In the genomic region with DNA sequence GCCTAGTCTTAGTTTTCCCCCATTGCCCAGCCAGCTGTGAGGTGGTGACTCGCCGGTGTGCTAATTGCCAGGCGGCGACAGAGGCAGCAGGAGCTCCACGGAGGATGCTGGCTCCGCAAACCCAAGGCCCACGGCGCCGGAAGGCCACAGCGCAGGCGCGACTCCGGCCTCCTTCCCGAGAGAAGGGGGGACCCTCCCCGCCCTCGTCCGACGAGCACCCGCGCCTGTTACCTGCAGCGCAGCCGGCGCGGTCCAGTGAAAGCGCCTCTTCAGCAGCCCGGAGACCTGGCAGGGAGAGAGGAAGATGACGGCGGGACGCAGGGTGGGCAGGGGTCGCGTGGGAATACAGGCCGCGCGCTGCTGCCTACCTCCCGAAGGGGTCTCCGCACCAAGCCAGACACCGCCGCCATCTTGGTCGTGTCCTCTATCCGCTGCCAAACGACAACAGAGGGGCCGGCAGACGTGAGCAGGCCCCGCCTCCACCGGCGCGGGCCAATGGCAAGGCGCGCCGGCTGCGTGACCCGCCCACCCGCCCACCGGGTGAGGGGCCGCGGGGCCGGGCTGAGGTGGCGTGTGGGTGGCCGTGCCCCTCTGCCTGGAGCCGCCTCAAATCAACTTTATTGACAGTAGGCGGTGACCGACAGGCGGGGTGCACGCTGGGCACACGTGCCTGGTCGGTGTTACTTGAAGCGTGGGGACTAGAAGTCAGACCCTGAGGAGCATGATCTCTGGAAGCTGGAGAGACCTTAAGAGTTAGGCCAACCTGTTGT, we compare ENCODE assay signal across 1 cellular context.
A peak's percentile ranks its signal among the peaks of the same experiment; 100 is the strongest.
TF ChIP-seq lines count a peak whose summit lies in the region.

A gene (minus strand): TSS at position 433 of the 770 bp plus-strand sequence. CDS start 23 bp downstream, at position 410.

TF ChIP-seq in HepG2, 621 proteins besides CTCF, POLR2A, EP300 and RAD21 (continued from another document and continues in another):
- TF ChIP-seq, protein P1, sequence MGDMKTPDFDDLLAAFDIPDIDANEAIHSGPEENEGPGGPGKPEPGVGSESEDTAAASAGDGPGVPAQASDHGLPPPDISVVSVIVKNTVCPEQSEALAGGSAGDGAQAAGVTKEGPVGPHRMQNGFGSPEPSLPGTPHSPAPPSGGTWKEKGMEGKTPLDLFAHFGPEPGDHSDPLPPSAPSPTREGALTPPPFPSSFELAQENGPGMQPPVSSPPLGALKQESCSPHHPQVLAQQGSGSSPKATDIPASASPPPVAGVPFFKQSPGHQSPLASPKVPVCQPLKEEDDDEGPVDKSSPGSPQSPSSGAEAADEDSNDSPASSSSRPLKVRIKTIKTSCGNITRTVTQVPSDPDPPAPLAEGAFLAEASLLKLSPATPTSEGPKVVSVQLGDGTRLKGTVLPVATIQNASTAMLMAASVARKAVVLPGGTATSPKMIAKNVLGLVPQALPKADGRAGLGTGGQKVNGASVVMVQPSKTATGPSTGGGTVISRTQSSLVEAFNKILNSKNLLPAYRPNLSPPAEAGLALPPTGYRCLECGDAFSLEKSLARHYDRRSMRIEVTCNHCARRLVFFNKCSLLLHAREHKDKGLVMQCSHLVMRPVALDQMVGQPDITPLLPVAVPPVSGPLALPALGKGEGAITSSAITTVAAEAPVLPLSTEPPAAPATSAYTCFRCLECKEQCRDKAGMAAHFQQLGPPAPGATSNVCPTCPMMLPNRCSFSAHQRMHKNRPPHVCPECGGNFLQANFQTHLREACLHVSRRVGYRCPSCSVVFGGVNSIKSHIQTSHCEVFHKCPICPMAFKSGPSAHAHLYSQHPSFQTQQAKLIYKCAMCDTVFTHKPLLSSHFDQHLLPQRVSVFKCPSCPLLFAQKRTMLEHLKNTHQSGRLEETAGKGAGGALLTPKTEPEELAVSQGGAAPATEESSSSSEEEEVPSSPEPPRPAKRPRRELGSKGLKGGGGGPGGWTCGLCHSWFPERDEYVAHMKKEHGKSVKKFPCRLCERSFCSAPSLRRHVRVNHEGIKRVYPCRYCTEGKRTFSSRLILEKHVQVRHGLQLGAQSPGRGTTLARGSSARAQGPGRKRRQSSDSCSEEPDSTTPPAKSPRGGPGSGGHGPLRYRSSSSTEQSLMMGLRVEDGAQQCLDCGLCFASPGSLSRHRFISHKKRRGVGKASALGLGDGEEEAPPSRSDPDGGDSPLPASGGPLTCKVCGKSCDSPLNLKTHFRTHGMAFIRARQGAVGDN (CRISPR knock-in tag; IDR thresholded peaks at IDR 0.05) = peak; percentile 97
- TF ChIP-seq HIVEP1 (CRISPR knock-in tag; IDR thresholded peaks at IDR 0.05) = peak; percentile 84; the same call in 1 of the 2 replicates
- TF ChIP-seq ZNF83 (CRISPR knock-in tag; IDR thresholded peaks at IDR 0.05; ENCODE audit: borderline replicate concordance) = peak; percentile 56; the same call in 1 of the 2 replicates
- TF ChIP-seq, protein P2, sequence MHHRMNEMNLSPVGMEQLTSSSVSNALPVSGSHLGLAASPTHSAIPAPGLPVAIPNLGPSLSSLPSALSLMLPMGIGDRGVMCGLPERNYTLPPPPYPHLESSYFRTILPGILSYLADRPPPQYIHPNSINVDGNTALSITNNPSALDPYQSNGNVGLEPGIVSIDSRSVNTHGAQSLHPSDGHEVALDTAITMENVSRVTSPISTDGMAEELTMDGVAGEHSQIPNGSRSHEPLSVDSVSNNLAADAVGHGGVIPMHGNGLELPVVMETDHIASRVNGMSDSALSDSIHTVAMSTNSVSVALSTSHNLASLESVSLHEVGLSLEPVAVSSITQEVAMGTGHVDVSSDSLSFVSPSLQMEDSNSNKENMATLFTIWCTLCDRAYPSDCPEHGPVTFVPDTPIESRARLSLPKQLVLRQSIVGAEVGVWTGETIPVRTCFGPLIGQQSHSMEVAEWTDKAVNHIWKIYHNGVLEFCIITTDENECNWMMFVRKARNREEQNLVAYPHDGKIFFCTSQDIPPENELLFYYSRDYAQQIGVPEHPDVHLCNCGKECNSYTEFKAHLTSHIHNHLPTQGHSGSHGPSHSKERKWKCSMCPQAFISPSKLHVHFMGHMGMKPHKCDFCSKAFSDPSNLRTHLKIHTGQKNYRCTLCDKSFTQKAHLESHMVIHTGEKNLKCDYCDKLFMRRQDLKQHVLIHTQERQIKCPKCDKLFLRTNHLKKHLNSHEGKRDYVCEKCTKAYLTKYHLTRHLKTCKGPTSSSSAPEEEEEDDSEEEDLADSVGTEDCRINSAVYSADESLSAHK (CRISPR knock-in tag; IDR thresholded peaks at IDR 0.05; ENCODE audit: borderline replicate concordance) = peak; percentile 54; the same call in 1 of the 2 replicates
- no peak for TF ChIP-seq ZNF24 (IDR thresholded peaks at IDR 0.05)
- no peak for TF ChIP-seq BRCA1 (CRISPR knock-in tag; IDR thresholded peaks at IDR 0.05)
- TF ChIP-seq ZNF543 (CRISPR knock-in tag; IDR thresholded peaks at IDR 0.05) = peak; percentile 99
- TF ChIP-seq, protein P3, sequence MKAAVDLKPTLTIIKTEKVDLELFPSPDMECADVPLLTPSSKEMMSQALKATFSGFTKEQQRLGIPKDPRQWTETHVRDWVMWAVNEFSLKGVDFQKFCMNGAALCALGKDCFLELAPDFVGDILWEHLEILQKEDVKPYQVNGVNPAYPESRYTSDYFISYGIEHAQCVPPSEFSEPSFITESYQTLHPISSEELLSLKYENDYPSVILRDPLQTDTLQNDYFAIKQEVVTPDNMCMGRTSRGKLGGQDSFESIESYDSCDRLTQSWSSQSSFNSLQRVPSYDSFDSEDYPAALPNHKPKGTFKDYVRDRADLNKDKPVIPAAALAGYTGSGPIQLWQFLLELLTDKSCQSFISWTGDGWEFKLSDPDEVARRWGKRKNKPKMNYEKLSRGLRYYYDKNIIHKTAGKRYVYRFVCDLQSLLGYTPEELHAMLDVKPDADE (CRISPR knock-in tag; IDR thresholded peaks at IDR 0.05) = peak; percentile 92
- TF ChIP-seq ZMYM4 (CRISPR knock-in tag; IDR thresholded peaks at IDR 0.05) = peak; percentile 83
- peak; percentile 88 for TF ChIP-seq ARID2 (CRISPR knock-in tag; IDR thresholded peaks at IDR 0.05; ENCODE audit: borderline replicate concordance)
- TF ChIP-seq THAP11 (CRISPR knock-in tag; IDR thresholded peaks at IDR 0.05) = peak; percentile 71
- no peak for TF ChIP-seq CEBPB (IDR thresholded peaks at IDR 0.05; ENCODE audit: borderline replicate concordance, low read depth, low read length)
- no peak for TF ChIP-seq REL (CRISPR knock-in tag; conservative IDR thresholded peaks at IDR 0.05)
- TF ChIP-seq IKZF1 (IDR thresholded peaks at IDR 0.05) = no peak
- no peak for TF ChIP-seq ZNF337 (CRISPR knock-in tag; IDR thresholded peaks at IDR 0.05; ENCODE audit: borderline replicate concordance, low read depth)
- TF ChIP-seq GATA4 (IDR thresholded peaks at IDR 0.05; ENCODE audit: borderline replicate concordance, low read depth) = no peak; the same call in 1 of the 2 replicates
- peak; percentile 46; the same call in 1 of the 2 replicates for TF ChIP-seq AHR (CRISPR knock-in tag; IDR thresholded peaks at IDR 0.05)
- TF ChIP-seq, protein P4, sequence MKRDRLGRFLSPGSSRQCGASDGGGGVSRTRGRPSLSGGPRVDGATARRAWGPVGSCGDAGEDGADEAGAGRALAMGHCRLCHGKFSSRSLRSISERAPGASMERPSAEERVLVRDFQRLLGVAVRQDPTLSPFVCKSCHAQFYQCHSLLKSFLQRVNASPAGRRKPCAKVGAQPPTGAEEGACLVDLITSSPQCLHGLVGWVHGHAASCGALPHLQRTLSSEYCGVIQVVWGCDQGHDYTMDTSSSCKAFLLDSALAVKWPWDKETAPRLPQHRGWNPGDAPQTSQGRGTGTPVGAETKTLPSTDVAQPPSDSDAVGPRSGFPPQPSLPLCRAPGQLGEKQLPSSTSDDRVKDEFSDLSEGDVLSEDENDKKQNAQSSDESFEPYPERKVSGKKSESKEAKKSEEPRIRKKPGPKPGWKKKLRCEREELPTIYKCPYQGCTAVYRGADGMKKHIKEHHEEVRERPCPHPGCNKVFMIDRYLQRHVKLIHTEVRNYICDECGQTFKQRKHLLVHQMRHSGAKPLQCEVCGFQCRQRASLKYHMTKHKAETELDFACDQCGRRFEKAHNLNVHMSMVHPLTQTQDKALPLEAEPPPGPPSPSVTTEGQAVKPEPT (CRISPR knock-in tag; IDR thresholded peaks at IDR 0.05; ENCODE audit: low read depth) = peak; percentile 94
- peak; percentile 44 for TF ChIP-seq HNRNPLL (IDR thresholded peaks at IDR 0.05; ENCODE audit: low read depth, low read length, poor library complexity, severe bottlenecking)
- TF ChIP-seq CENPX (CRISPR knock-in tag; IDR thresholded peaks at IDR 0.05) = no peak
- peak; percentile 51 for TF ChIP-seq JUN (CRISPR knock-in tag; IDR thresholded peaks at IDR 0.05)
- TF ChIP-seq SATB2 (CRISPR knock-in tag; IDR thresholded peaks at IDR 0.05) = peak; percentile 93; the same call in 1 of the 2 replicates
- TF ChIP-seq ZNF7 (CRISPR knock-in tag; IDR thresholded peaks at IDR 0.05) = no peak
- TF ChIP-seq, protein P5, sequence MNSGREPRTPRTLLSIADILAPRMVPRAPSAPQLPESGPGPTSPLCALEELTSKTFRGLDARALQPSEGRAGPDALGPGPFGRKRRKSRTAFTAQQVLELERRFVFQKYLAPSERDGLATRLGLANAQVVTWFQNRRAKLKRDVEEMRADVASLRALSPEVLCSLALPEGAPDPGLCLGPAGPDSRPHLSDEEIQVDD (CRISPR knock-in tag; IDR thresholded peaks at IDR 0.05; ENCODE audit: borderline replicate concordance) = peak; percentile 93; the same call in 1 of the 2 replicates
- 0 out of 2 replicates have a peak, but pooled peaks have one; percentile 50 for TF ChIP-seq ZKSCAN5 (CRISPR knock-in tag; IDR thresholded peaks at IDR 0.05)
- TF ChIP-seq ZFP62 (CRISPR knock-in tag; IDR thresholded peaks at IDR 0.05) = no peak
- peak; percentile 80; the same call in 1 of the 2 replicates for TF ChIP-seq ZNF614 (CRISPR knock-in tag; IDR thresholded peaks at IDR 0.05; ENCODE audit: borderline replicate concordance)
- TF ChIP-seq, protein P6, sequence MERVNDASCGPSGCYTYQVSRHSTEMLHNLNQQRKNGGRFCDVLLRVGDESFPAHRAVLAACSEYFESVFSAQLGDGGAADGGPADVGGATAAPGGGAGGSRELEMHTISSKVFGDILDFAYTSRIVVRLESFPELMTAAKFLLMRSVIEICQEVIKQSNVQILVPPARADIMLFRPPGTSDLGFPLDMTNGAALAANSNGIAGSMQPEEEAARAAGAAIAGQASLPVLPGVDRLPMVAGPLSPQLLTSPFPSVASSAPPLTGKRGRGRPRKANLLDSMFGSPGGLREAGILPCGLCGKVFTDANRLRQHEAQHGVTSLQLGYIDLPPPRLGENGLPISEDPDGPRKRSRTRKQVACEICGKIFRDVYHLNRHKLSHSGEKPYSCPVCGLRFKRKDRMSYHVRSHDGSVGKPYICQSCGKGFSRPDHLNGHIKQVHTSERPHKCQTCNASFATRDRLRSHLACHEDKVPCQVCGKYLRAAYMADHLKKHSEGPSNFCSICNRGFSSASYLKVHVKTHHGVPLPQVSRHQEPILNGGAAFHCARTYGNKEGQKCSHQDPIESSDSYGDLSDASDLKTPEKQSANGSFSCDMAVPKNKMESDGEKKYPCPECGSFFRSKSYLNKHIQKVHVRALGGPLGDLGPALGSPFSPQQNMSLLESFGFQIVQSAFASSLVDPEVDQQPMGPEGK (CRISPR knock-in tag; IDR thresholded peaks at IDR 0.05) = peak; percentile 75
- TF ChIP-seq ZNF678 (CRISPR knock-in tag; IDR thresholded peaks at IDR 0.05) = peak; percentile 87; the same call in 1 of the 2 replicates
- TF ChIP-seq ZNF20 (CRISPR knock-in tag; IDR thresholded peaks at IDR 0.05) = no peak
- peak; percentile 95 for TF ChIP-seq DMAP1 (CRISPR knock-in tag; IDR thresholded peaks at IDR 0.05)
- TF ChIP-seq, protein P7, sequence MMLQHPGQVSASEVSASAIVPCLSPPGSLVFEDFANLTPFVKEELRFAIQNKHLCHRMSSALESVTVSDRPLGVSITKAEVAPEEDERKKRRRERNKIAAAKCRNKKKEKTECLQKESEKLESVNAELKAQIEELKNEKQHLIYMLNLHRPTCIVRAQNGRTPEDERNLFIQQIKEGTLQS (CRISPR knock-in tag; IDR thresholded peaks at IDR 0.05) = peak; percentile 21; the same call in 1 of the 2 replicates
- TF ChIP-seq KAT8 (CRISPR knock-in tag; IDR thresholded peaks at IDR 0.05) = peak; percentile 82
- TF ChIP-seq, protein P8, sequence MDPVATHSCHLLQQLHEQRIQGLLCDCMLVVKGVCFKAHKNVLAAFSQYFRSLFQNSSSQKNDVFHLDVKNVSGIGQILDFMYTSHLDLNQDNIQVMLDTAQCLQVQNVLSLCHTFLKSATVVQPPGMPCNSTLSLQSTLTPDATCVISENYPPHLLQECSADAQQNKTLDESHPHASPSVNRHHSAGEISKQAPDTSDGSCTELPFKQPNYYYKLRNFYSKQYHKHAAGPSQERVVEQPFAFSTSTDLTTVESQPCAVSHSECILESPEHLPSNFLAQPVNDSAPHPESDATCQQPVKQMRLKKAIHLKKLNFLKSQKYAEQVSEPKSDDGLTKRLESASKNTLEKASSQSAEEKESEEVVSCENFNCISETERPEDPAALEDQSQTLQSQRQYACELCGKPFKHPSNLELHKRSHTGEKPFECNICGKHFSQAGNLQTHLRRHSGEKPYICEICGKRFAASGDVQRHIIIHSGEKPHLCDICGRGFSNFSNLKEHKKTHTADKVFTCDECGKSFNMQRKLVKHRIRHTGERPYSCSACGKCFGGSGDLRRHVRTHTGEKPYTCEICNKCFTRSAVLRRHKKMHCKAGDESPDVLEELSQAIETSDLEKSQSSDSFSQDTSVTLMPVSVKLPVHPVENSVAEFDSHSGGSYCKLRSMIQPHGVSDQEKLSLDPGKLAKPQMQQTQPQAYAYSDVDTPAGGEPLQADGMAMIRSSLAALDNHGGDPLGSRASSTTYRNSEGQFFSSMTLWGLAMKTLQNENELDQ (CRISPR knock-in tag; IDR thresholded peaks at IDR 0.05; ENCODE audit: borderline replicate concordance) = peak; percentile 85; the same call in 1 of the 2 replicates
- TF ChIP-seq MTF2 (CRISPR knock-in tag; IDR thresholded peaks at IDR 0.05; ENCODE audit: borderline replicate concordance) = no peak
- TF ChIP-seq ZNF891 (CRISPR knock-in tag; IDR thresholded peaks at IDR 0.05) = peak; percentile 94
- peak; percentile 40; the same call in 1 of the 2 replicates for TF ChIP-seq ZNF644 (CRISPR knock-in tag; IDR thresholded peaks at IDR 0.05; ENCODE audit: low read depth)
- TF ChIP-seq, protein P9, sequence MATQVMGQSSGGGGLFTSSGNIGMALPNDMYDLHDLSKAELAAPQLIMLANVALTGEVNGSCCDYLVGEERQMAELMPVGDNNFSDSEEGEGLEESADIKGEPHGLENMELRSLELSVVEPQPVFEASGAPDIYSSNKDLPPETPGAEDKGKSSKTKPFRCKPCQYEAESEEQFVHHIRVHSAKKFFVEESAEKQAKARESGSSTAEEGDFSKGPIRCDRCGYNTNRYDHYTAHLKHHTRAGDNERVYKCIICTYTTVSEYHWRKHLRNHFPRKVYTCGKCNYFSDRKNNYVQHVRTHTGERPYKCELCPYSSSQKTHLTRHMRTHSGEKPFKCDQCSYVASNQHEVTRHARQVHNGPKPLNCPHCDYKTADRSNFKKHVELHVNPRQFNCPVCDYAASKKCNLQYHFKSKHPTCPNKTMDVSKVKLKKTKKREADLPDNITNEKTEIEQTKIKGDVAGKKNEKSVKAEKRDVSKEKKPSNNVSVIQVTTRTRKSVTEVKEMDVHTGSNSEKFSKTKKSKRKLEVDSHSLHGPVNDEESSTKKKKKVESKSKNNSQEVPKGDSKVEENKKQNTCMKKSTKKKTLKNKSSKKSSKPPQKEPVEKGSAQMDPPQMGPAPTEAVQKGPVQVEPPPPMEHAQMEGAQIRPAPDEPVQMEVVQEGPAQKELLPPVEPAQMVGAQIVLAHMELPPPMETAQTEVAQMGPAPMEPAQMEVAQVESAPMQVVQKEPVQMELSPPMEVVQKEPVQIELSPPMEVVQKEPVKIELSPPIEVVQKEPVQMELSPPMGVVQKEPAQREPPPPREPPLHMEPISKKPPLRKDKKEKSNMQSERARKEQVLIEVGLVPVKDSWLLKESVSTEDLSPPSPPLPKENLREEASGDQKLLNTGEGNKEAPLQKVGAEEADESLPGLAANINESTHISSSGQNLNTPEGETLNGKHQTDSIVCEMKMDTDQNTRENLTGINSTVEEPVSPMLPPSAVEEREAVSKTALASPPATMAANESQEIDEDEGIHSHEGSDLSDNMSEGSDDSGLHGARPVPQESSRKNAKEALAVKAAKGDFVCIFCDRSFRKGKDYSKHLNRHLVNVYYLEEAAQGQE (IDR thresholded peaks at IDR 0.05; ENCODE audit: borderline replicate concordance in 1 of 2, low read depth in 1 of 2, low read length in 2 of 2) = peak in 1 of 2 experiments; percentile 10; a peak in 1 of 4 replicates
